Comparison of ENCODE assay signal across 13 cellular contexts in genomic region chr11:34620820-34621792, GRCh38. TPM values are rescaled to one million over a fixed set of nuclear protein-coding genes. Genes with fewer than 3 reads are reported as not detected.
DNase-seq lines count a peak whose midpoint lies in the region; ATAC-seq, FAIRE-seq and TF ChIP-seq lines count a peak whose summit lies in the region.
"Had no signal": no experiment of that assay in that cellular context is flagged by ENCODE, and none has a peak within 500 bp of the region (broad histone marks: within the 10 kb centered on the region; RNA-seq: fewer than 3 reads in every experiment).

EHF (plus strand) TSS chr11:34621093; CDS start chr11:34642631, 21,538 bp downstream.

- H3K9me3 ChIP-seq in esophagus (ENCODE audit: control insufficient read depth in 2 of 2, insufficient read depth in 1 of 2, low read depth in 1 of 2, low read length in 1 of 2) (no peaks in the 10 kb centered on the region), osteoblast (ENCODE audit: low read depth, low read length) (no peaks in the 10 kb centered on the region)

- DNase-seq in SIG-M5 treated with dmso at 0.1 percent for 504 hours (lab: John Stamatoyannopoulos, UW; ENCODE audit: unreplicated experiment): peak; percentile 3
- no peak for DNase-seq in SIG-M5 (lab: John Stamatoyannopoulos, UW)
- no peak for DNase-seq in osteoblast (ENCODE audit: insufficient read length, low spot score, missing footprints)
- no peak for DNase-seq in urothelium cell line (ENCODE audit: low spot score)
- no peak for DNase-seq in DMS114 treated with DMSO at 0.1 percent for 48 hours (lab: John Stamatoyannopoulos, UW; ENCODE audit: unreplicated experiment)
- DNase-seq: activated naive CD4-positive, alpha-beta T cell treated with Interleukin-2 at 50 U/mL for 16 hours; NCI-H2081; stimulated activated CD4-positive, alpha-beta T cell treated with anti-CD3 and anti-CD28 coated beads, Interleukin-4, amount 100 ng/mL, for 4 hours; T1000 had no signal

- peak within 1 kb of the TSS; percentile 63 for H2AFZ ChIP-seq in osteoblast (ENCODE audit: low read length)

- ATAC-seq in GM21367 (IDR thresholded peaks at IDR 0.05; ENCODE audit: unreplicated experiment) (no peak), HG03175 (IDR thresholded peaks at IDR 0.05; ENCODE audit: unreplicated experiment) (no peak)

- H3K4me2 ChIP-seq in osteoblast (ENCODE audit: insufficient read depth, low read length): no peak within 1 kb of the TSS

- WGBS in esophagus, 2 donors: 36 to 37% methylated on average over 7 of the region's 7 CpGs

- TF ChIP-seq CTCF in osteoblast (IDR thresholded peaks at IDR 0.05; ENCODE audit: extremely low read depth, low read depth, low read length): no peak

- no peak for FAIRE-seq in urothelium cell line (lab: Jason Lieb, UNC)

- H3K36me3 ChIP-seq in esophagus (ENCODE audit: control insufficient read depth in 2 of 2, insufficient read depth in 2 of 2, low read length in 1 of 2) (peaks cover 0 to 1% of the 10 kb centered on the region in 2 donors), osteoblast (ENCODE audit: insufficient read depth, low read length) (no peaks in the 10 kb centered on the region)

- H4K20me1 ChIP-seq in osteoblast (ENCODE audit: insufficient read depth, low read length): no peaks in the 10 kb centered on the region

- H3K27ac ChIP-seq in esophagus (ENCODE audit: low read depth in 2 of 2, low read length in 1 of 2): peak within 1 kb of the TSS; percentile 88 to 95
- no peak within 1 kb of the TSS for H3K27ac ChIP-seq in osteoblast (ENCODE audit: low read depth, low read length)

- H3K27me3 ChIP-seq in esophagus (ENCODE audit: control insufficient read depth in 1 of 2, insufficient read depth in 2 of 2, low read length in 2 of 2) (no peaks in the 10 kb centered on the region), osteoblast (ENCODE audit: insufficient read depth, low read length) (no peaks in the 10 kb centered on the region)

- no peaks in the 10 kb centered on the region for H3K79me2 ChIP-seq in osteoblast (ENCODE audit: insufficient read depth, low read length)

- H3K4me3 ChIP-seq in esophagus (ENCODE audit: low read depth in 1 of 2, low read length in 2 of 2) (peak within 1 kb of the TSS; percentile 46 to 91), osteoblast (ENCODE audit: insufficient read depth, low read length) (no peak within 1 kb of the TSS)

- peaks cover 0 to 6% of the 10 kb centered on the region in 2 donors for H3K4me1 ChIP-seq in esophagus (ENCODE audit: control insufficient read depth in 2 of 2, insufficient read depth in 2 of 2, low read length in 1 of 2)
- H3K4me1 ChIP-seq in osteoblast (ENCODE audit: insufficient read depth, low read length): peaks cover 6% of the 10 kb centered on the region

RNA-seq across cellular contexts. Expression of gene EHF, which starts in this region (rescaled TPM):
- polyA plus RNA-seq in esophagus: 100 to 1,000 TPM; 115 to 121 TPM
- not detected in 2 replicates for total RNA-seq in osteoblast
- total RNA-seq: RPMI7951 had no signal
